Comparison of ENCODE assay signal across 21 cellular contexts in genomic region chr2:150127995-150128394, GRCh38.
DNase-seq lines count a peak whose midpoint lies in the region; ATAC-seq, FAIRE-seq and TF ChIP-seq lines count a peak whose summit lies in the region.
"Had no signal": no experiment of that assay in that cellular context is flagged by ENCODE, and none has a peak within 500 bp of the region (broad histone marks: within the 10 kb centered on the region; RNA-seq: fewer than 3 reads in every experiment).

No MANE protein-coding gene starts in this region.

- peaks cover 43% of the 10 kb centered on the region for H3K4me1 ChIP-seq in astrocyte (ENCODE audit: insufficient read depth, low read length)

- H3K79me2 ChIP-seq in astrocyte (ENCODE audit: insufficient read depth, low read length), result no peaks in the 10 kb centered on the region

- FAIRE-seq in astrocyte (lab: Jason Lieb, UNC), result peak; percentile 75
- FAIRE-seq: colon, D721Med, GM12891 had no signal

- no peaks in the 10 kb centered on the region for H3K27me3 Mint-ChIP-seq in astrocyte (ENCODE audit: low read depth, unreplicated experiment)
- H3K27me3 Mint-ChIP-seq: naive B cell had no signal

- no peaks in the 10 kb centered on the region for H3K36me3 ChIP-seq in astrocyte (ENCODE audit: insufficient read depth, low read length)
- H3K36me3 ChIP-seq: vagina had no signal

- ATAC-seq in HG02840 (IDR thresholded peaks at IDR 0.05; ENCODE audit: low FRiP score, unreplicated experiment), result no peak

- H3K4me3 Mint-ChIP-seq in astrocyte (ENCODE audit: unreplicated experiment), result no peak overlapping the region
- H3K4me3 Mint-ChIP-seq: naive B cell had no signal

- no peaks in the 10 kb centered on the region for H3K27me3 ChIP-seq in astrocyte (ENCODE audit: insufficient read depth, low read length)
- H3K27me3 ChIP-seq: BLaER1, vagina had no signal

- peak overlapping the region; percentile 50 for H3K4me2 ChIP-seq in astrocyte (ENCODE audit: low read length)

- no peaks in the 10 kb centered on the region for H3K36me3 Mint-ChIP-seq in astrocyte (ENCODE audit: low read depth, unreplicated experiment)
- H3K36me3 Mint-ChIP-seq: naive B cell had no signal

- H3K9ac ChIP-seq in astrocyte (ENCODE audit: low read length), result peak overlapping the region; percentile 38
- H3K9ac ChIP-seq: BLaER1 had no signal

- peak overlapping the region; percentile 88 for H3K27ac Mint-ChIP-seq in astrocyte (ENCODE audit: unreplicated experiment)

- no peaks in the 10 kb centered on the region for H4K20me1 ChIP-seq in astrocyte (ENCODE audit: insufficient read depth, low read length)
- H4K20me1 ChIP-seq: BLaER1 had no signal

- H3K4me1 Mint-ChIP-seq in astrocyte (ENCODE audit: low read depth, unreplicated experiment), result peaks cover 30% of the 10 kb centered on the region
- H3K4me1 Mint-ChIP-seq: naive B cell had no signal

- H2AFZ ChIP-seq in astrocyte (ENCODE audit: low read depth, low read length), result no peak overlapping the region

- H3K9me3 ChIP-seq in astrocyte (ENCODE audit: insufficient read depth, low read depth, low read length), result no peaks in the 10 kb centered on the region
- H3K9me3 ChIP-seq: vagina had no signal

- H3K27ac ChIP-seq in astrocyte (ENCODE audit: low read depth, low read length), result peak overlapping the region; percentile 83
- H3K27ac ChIP-seq: BLaER1, vagina had no signal

- no peak for TF ChIP-seq CTCF in astrocyte (IDR thresholded peaks at IDR 0.05; ENCODE audit: insufficient read depth, low read depth, low read length)
- TF ChIP-seq CTCF in fibroblast of villous mesenchyme (IDR thresholded peaks at IDR 0.05; ENCODE audit: insufficient read depth, low read depth, low read length), result no peak

- peak; percentile 48 for DNase-seq in HCEC 1CT
- peak; percentile 71 for DNase-seq in astrocyte (ENCODE audit: low read depth)
- peak; percentile 29 for DNase-seq in fibroblast of villous mesenchyme (ENCODE audit: low read depth)
- no peak for DNase-seq in NCI-H2029 (lab: John Stamatoyannopoulos, UW)
- no peak for DNase-seq in activated naive CD4-positive, alpha-beta T cell (lab: John Stamatoyannopoulos, UW)
- no peak for DNase-seq in NCI-H1436 treated with DMSO at 0.1 percent for 48 hours (lab: John Stamatoyannopoulos, UW)
- DNase-seq: activated gamma-delta T cell treated with Interleukin-2 at 50 U/mL for 16 hours; GDM1; head of caudate nucleus; naive B cell; NCI-H1417; NCI-H345; stimulated activated CD4-positive, alpha-beta T cell treated with anti-CD3 and anti-CD28 coated beads, Interleukin-4, amount 100 ng/mL, for 4 hours had no signal

- peaks cover 3% of the 10 kb centered on the region for H3K9me3 Mint-ChIP-seq in astrocyte (ENCODE audit: unreplicated experiment)

- H3K4me3 ChIP-seq in astrocyte (ENCODE audit: insufficient read depth, low read depth, low read length) (no peak overlapping the region), fibroblast of villous mesenchyme (ENCODE audit: low read depth, low read length) (no peak overlapping the region)
- H3K4me3 ChIP-seq: BLaER1, lung, skin epidermis, vagina had no signal

Comparison
In these comparisons a context has a peak if more than half of its experiments do, and no peak if none do; other contexts are left out.
1. DNase-seq: peak in HCEC 1CT (single experiment), astrocyte (single experiment) and fibroblast of villous mesenchyme (single experiment); none in NCI-H2029 (single experiment), activated naive CD4-positive, alpha-beta T cell (0 of 4) and NCI-H1436 treated with DMSO at 0.1 percent for 48 hours (single experiment).